In genomic region chr3:126350502-126351085, GRCh38 we compare ENCODE assay signal across 19 cellular contexts. TPM values are rescaled to one million over a fixed set of nuclear protein-coding genes. Genes with fewer than 3 reads are reported as not detected.
DNase-seq lines count a peak whose midpoint lies in the region; ATAC-seq, FAIRE-seq and TF ChIP-seq lines count a peak whose summit lies in the region.
"Had no signal": no experiment of that assay in that cellular context is flagged by ENCODE, and none has a peak within 500 bp of the region (broad histone marks: within the 10 kb centered on the region; RNA-seq: fewer than 3 reads in every experiment).

No MANE protein-coding gene starts in this region.

- no peak overlapping the region for H2BK12ac ChIP-seq in trophoblast cell (ENCODE audit: low read length)

- peak; percentile 4 for DNase-seq in WERI-Rb-1
- DNase-seq in dorsolateral prefrontal cortex = peak in 7 of 10 donors; percentile 7 to 30 (median 24)
- DNase-seq in pancreas = peak in 5 of 6 donors; percentile 0 to 51 (median 10)
- peak; percentile 7 for DNase-seq in transverse colon
- DNase-seq in GM23338 (ENCODE audit: low spot score) = no peak
- DNase-seq in trophoblast cell = no peak
- DNase-seq: activated CD4-positive, alpha-beta T cell treated with anti-CD3 and anti-CD28 coated beads, Interleukin-2, amount 50 U/mL, for 1 hour; activated naive CD4-positive, alpha-beta T cell; AML-193; anterior cingulate cortex; DMS79 treated with DMSO at 0.1 percent for 48 hours; effector memory CD4-positive, alpha-beta T cell; mammary epithelial cell; NCI-H1930; small intestine; stimulated activated CD4-positive, alpha-beta T cell treated with anti-CD3 and anti-CD28 coated beads, Interleukin-4, amount 100 ng/mL, for 24 hours had no signal

- H3K36me3 ChIP-seq in WERI-Rb-1 (no peaks in the 10 kb centered on the region), pancreas (peaks cover 0 to 49% (median 16%) of the 10 kb centered on the region in 3 donors), transverse colon (no peaks in the 10 kb centered on the region), GM23338 (ENCODE audit: insufficient read depth) (no peaks in the 10 kb centered on the region), trophoblast cell (ENCODE audit: control insufficient read depth in 1 of 2, insufficient read depth in 2 of 2, low read length in 2 of 2) (peaks cover 0 to 2% of the 10 kb centered on the region in 2 experiments)
- H3K36me3 ChIP-seq: ovary had no signal

- no peaks in the 10 kb centered on the region for H3K27me3 ChIP-seq in WERI-Rb-1 (ENCODE audit: insufficient read depth, low read depth, severe bottlenecking)
- H3K27me3 ChIP-seq in dorsolateral prefrontal cortex = no peaks in the 10 kb centered on the region
- H3K27me3 ChIP-seq in pancreas = no peaks in the 10 kb centered on the region
- peaks cover 5% of the 10 kb centered on the region for H3K27me3 ChIP-seq in transverse colon
- no peaks in the 10 kb centered on the region for H3K27me3 ChIP-seq in GM23338 (ENCODE audit: insufficient read depth)
- no peaks in the 10 kb centered on the region for H3K27me3 ChIP-seq in trophoblast cell (ENCODE audit: insufficient read depth, low read length)
- H3K27me3 ChIP-seq: ovary had no signal

- H3K9me3 ChIP-seq in WERI-Rb-1 (ENCODE audit: severe bottlenecking) (no peaks in the 10 kb centered on the region), pancreas (no peaks in the 10 kb centered on the region), transverse colon (no peaks in the 10 kb centered on the region), trophoblast cell (ENCODE audit: insufficient read depth, low read depth, low read length) (peaks cover 2% of the 10 kb centered on the region)
- H3K9me3 ChIP-seq: ovary had no signal

- no peak for FAIRE-seq in pancreas (lab: Jason Lieb, UNC)
- FAIRE-seq: small intestine had no signal

- H2BK5ac ChIP-seq in trophoblast cell (ENCODE audit: low read depth, low read length, poor library complexity) = no peak overlapping the region

- H3K4ac ChIP-seq in trophoblast cell (ENCODE audit: low read depth, low read length) = no peak overlapping the region

- H3K27me3 Mint-ChIP-seq in GM23338 (ENCODE audit: insufficient read depth, low read depth, poor library complexity) = peaks cover 6% of the 10 kb centered on the region

- H3K23ac ChIP-seq in trophoblast cell (ENCODE audit: low read length) = no peak overlapping the region

- no peak for TF ChIP-seq EP300 in transverse colon (IDR thresholded peaks at IDR 0.05; ENCODE audit: low read depth)

- ATAC-seq in pancreas = no peak
- no peak for ATAC-seq in GM23338
- no peak for ATAC-seq in GM21528 (IDR thresholded peaks at IDR 0.05; ENCODE audit: low FRiP score, unreplicated experiment)

- no peak overlapping the region for H2AK5ac ChIP-seq in trophoblast cell (ENCODE audit: low read length)

- no peak overlapping the region for H4K91ac ChIP-seq in trophoblast cell (ENCODE audit: low read depth, low read length)

- peaks cover 13% of the 10 kb centered on the region for H3K4me1 Mint-ChIP-seq in GM23338

- no peak overlapping the region for H3K27ac ChIP-seq in WERI-Rb-1
- peak overlapping the region in 18 of 59 donors; percentile 7 to 83 (median 45) for H3K27ac ChIP-seq in dorsolateral prefrontal cortex
- no peak overlapping the region for H3K27ac ChIP-seq in pancreas
- H3K27ac ChIP-seq in transverse colon = no peak overlapping the region
- H3K27ac ChIP-seq in GM23338 (ENCODE audit: low read depth) = no peak overlapping the region
- H3K27ac ChIP-seq in trophoblast cell (ENCODE audit: low read depth, low read length) = no peak overlapping the region
- H3K27ac ChIP-seq: ovary had no signal

- no peak overlapping the region for H4K12ac ChIP-seq in trophoblast cell (ENCODE audit: low read depth, low read length)

- no peak overlapping the region for H2BK120ac ChIP-seq in trophoblast cell (ENCODE audit: insufficient read depth, low read length, poor library complexity)

- no peak for TF ChIP-seq POLR2A in transverse colon (IDR thresholded peaks at IDR 0.05)

- no peak overlapping the region for H3K27ac Mint-ChIP-seq in GM23338

- H4K20me1 ChIP-seq in GM23338 (replicated peaks; ENCODE audit: insufficient read depth) = no peaks in the 10 kb centered on the region; the same call in 1 of the 2 replicates

- no peaks in the 10 kb centered on the region for H3K9me3 Mint-ChIP-seq in GM23338
- H3K9me3 Mint-ChIP-seq: IgD-negative memory B cell had no signal

- no peaks in the 10 kb centered on the region for H3K9me2 ChIP-seq in GM23338 (ENCODE audit: insufficient read depth)

- H3K4me1 ChIP-seq in pancreas (peaks cover 13 to 18% (median 15%) of the 10 kb centered on the region in 3 donors), transverse colon (peaks cover 0 to 14% (median 1%) of the 10 kb centered on the region in 4 donors), GM23338 (ENCODE audit: insufficient read depth) (peaks cover 5% of the 10 kb centered on the region), trophoblast cell (ENCODE audit: control insufficient read depth in 1 of 2, insufficient read depth in 2 of 2, low read length in 2 of 2) (no peaks in the 10 kb centered on the region)

- TF ChIP-seq CTCF in WERI-Rb-1 (IDR thresholded peaks at IDR 0.05; ENCODE audit: low read depth, low read length) (no peak), dorsolateral prefrontal cortex (IDR thresholded peaks at IDR 0.05 in 54 of 56, conservative IDR thresholded peaks at IDR 0.05 in 2 of 56; ENCODE audit: low read depth in 1 of 56, partially characterized antibody in 56 of 56) (no peak), pancreas (IDR thresholded peaks at IDR 0.05) (no peak), transverse colon (IDR thresholded peaks at IDR 0.05) (no peak), GM23338 (conservative IDR thresholded peaks at IDR 0.05; ENCODE audit: low read depth in 2 of 2) (no peak)

- WGBS in pancreas, 2 donors = 76 to 80% methylated on average over 9 of the region's 9 CpGs
- WGBS in transverse colon (ENCODE audit: low coverage in 1 of 2), 2 donors = 87% methylated on average over 8 of the region's 9 CpGs; no CpG with 5 or more reads in 1 of the 2 donors
- no CpG with 5 or more reads among the region's 9 CpGs for WGBS in trophoblast cell (ENCODE audit: extremely low coverage, insufficient coverage, insufficient read length)

- no peak overlapping the region for H3K18ac ChIP-seq in trophoblast cell (ENCODE audit: low read length)

- H3K9ac ChIP-seq in trophoblast cell (ENCODE audit: low read length) = no peak overlapping the region

- intact Hi-C loops in dorsolateral prefrontal cortex (cut with DNase I) (no loop called here), pancreas (cut with DNase I) (loop anchor here in 1 of 3 donors (5.0 kb wide), 1 partner anchor 83 kb away; no protein-coding TSS in a partner anchor), transverse colon (cut with DNase I; ENCODE audit: low total_unique reads) (loop anchor here (10.0 kb wide), 1 partner anchor 86 kb away; no protein-coding TSS in a partner anchor)

- H3K4me2 ChIP-seq in GM23338 (no peak overlapping the region), trophoblast cell (ENCODE audit: low read length) (no peak overlapping the region)

- peaks cover 23% of the 10 kb centered on the region for H3K36me3 Mint-ChIP-seq in GM23338 (ENCODE audit: low read depth)
- H3K36me3 Mint-ChIP-seq: IgD-negative memory B cell had no signal

- no peak overlapping the region for H3K4me3 ChIP-seq in WERI-Rb-1 (ENCODE audit: low read depth, low read length)
- H3K4me3 ChIP-seq in dorsolateral prefrontal cortex = no peak overlapping the region
- H3K4me3 ChIP-seq in pancreas = no peak overlapping the region
- no peak overlapping the region for H3K4me3 ChIP-seq in transverse colon
- no peak overlapping the region for H3K4me3 ChIP-seq in GM23338
- H3K4me3 ChIP-seq in trophoblast cell (ENCODE audit: low read depth, low read length) = no peak overlapping the region
- H3K4me3 ChIP-seq: ovary had no signal

- H3K4me3 Mint-ChIP-seq in GM23338 = no peak overlapping the region

- H2AFZ ChIP-seq in GM23338 (no peak overlapping the region), trophoblast cell (ENCODE audit: insufficient read depth, low read length, poor library complexity) (no peak overlapping the region)

- no peak overlapping the region for H4K8ac ChIP-seq in trophoblast cell (ENCODE audit: low read depth, low read length)

- in situ Hi-C loops in transverse colon (cut with MboI; ENCODE audit: low pct_ligation_motif_present in 1 of 4, low pct_unique_long_range_greater_than_20kb in 1 of 4, low sequenced_read_pairs in 3 of 4) = no loop called here

- H3F3A ChIP-seq in GM23338 (replicated peaks; ENCODE audit: low read depth) = 0 out of 2 replicates have a peak, but pooled peaks cover 3% of the 10 kb centered on the region

- no peak overlapping the region for H3K14ac ChIP-seq in trophoblast cell (ENCODE audit: low read length)

- H3K79me2 ChIP-seq in GM23338 (replicated peaks; ENCODE audit: insufficient read depth) = no peaks in the 10 kb centered on the region
- H3K79me2 ChIP-seq in trophoblast cell (ENCODE audit: control insufficient read depth, insufficient read depth, low read length, poor library complexity) = no peaks in the 10 kb centered on the region

- no peaks in the 10 kb centered on the region for H3K79me1 ChIP-seq in trophoblast cell (ENCODE audit: low read length)

TF ChIP-seq in GM23338, 12 proteins besides CTCF, POLR2A, EP300 and RAD21 (continues in another document):
- TF ChIP-seq POLR2AphosphoS5 (IDR thresholded peaks at IDR 0.05; ENCODE audit: low read depth) (no peak), NANOG (IDR thresholded peaks at IDR 0.05; ENCODE audit: borderline replicate concordance) (no peak), CREB1 (CRISPR knock-in tag; IDR thresholded peaks at IDR 0.05; ENCODE audit: low read depth) (no peak), EZH2phosphoT487 (IDR thresholded peaks at IDR 0.05; ENCODE audit: unreplicated experiment) (no peak), EZH2 (IDR thresholded peaks at IDR 0.05; ENCODE audit: low read depth, unreplicated experiment) (no peak), ZNF114 (CRISPR knock-in tag; IDR thresholded peaks at IDR 0.05) (no peak)

RNA-seq across cellular contexts. Expression of gene KLF15, which starts 6.6 kb away (rescaled TPM):
- total RNA-seq in dorsolateral prefrontal cortex (100 to 1,000 TPM in 5 of 120 experiments, 10 to 100 TPM in 115; 11.7 to 112 (median 39.5) TPM), pancreas (10 to 100 TPM; 15.2 to 38.3 (median 30.6) TPM), transverse colon (10 to 100 TPM in 2 of 4 donors, 1 to 10 TPM in 2; 4.0 to 19.5 (median 8.4) TPM)
- polyA plus RNA-seq in pancreas (10 to 100 TPM; 11.3 to 27.1 TPM), GM23338 (2016; fragmentation: Nextera tagmentation; extraction: Ambion mirVana) (3.3 and 3.5 TPM in 2 replicates)
- total RNA-seq in GM23338 (2014; rRNA removed; shearing (Covaris generic)) = 14.0 and 19.8 TPM in 2 replicates
- polyA plus RNA-seq in trophoblast cell (2013) = 1.4 and 1.8 TPM in 2 replicates
- polyA plus RNA-seq: IgD-negative memory B cell had no signal

RNA-seq across cellular contexts. Expression of gene CFAP100, which starts 44.1 kb away (rescaled TPM):
- total RNA-seq in dorsolateral prefrontal cortex = 1 to 10 TPM in 102 of 120 experiments, under 1 TPM in 11, not detected in 7; 0.29 to 7.9 (median 2.4) TPM
- total RNA-seq in pancreas = not detected
- not detected for polyA plus RNA-seq in pancreas
- total RNA-seq in transverse colon = not detected
- 0.07 TPM in 1 of 2 replicates, not detected in the other for total RNA-seq in GM23338 (2014; rRNA removed; shearing (Covaris generic))
- polyA plus RNA-seq in GM23338 (2016; fragmentation: Nextera tagmentation; extraction: Ambion mirVana) = not detected in 2 replicates
- polyA plus RNA-seq in trophoblast cell (2013) = not detected in 2 replicates
- total RNA-seq: mammary epithelial cell had no signal
- polyA plus RNA-seq: IgD-negative memory B cell, mammary epithelial cell, small intestine had no signal

Comparison
In these comparisons a context has a peak if more than half of its experiments do, and no peak if none do; other contexts are left out.
1. DNase-seq: peak in WERI-Rb-1 (single experiment), dorsolateral prefrontal cortex (7 of 10), pancreas (5 of 6) and transverse colon (single experiment); none in GM23338 (single experiment) and trophoblast cell (0 of 2).